ENCODE assay signal across 5 cellular contexts in the genomic region with DNA sequence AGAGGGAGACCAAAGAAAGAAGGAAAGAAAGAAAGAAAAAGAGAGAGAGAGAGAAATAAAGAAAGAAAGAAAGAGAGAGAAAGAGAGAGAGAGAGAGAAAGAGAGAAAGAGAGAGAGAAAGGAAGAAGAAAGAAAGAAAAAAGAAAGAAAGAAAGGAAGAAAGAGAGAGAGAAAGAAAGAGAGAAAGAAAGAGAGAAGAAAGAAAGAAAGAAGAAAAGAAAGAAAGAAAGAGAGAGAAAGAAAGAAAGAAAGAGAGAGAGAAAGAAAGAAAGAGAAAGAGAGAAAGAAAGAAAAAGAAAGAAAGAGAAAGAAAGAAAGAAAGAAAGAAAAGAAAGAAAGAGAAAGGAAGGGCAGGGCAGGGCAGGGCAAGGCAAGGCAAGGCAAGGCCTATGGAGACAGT. TPM values are rescaled to one million over a fixed set of nuclear protein-coding genes. Genes with fewer than 3 reads are reported as not detected.
"Had no signal": no experiment of that assay in that cellular context is flagged by ENCODE, and none has a peak within 500 bp of the region (broad histone marks: within the 10 kb centered on the region; RNA-seq: fewer than 3 reads in every experiment).

No MANE protein-coding gene starts in this region.

RNA-seq across cellular contexts. Expression of gene OR10H4, which starts 23.2 kb away (rescaled TPM):
- total RNA-seq: HepG2, HT-29, HT1080, IMR-90 had no signal
- polyA plus RNA-seq: HepG2, IgD-negative memory B cell, IMR-90 had no signal

RNA-seq across cellular contexts. Expression of gene CYP4F11, which starts 37.7 kb away (rescaled TPM):
- total RNA-seq: IMR-90 had no signal
- polyA plus RNA-seq: IgD-negative memory B cell, IMR-90 had no signal
